In the genomic region with DNA sequence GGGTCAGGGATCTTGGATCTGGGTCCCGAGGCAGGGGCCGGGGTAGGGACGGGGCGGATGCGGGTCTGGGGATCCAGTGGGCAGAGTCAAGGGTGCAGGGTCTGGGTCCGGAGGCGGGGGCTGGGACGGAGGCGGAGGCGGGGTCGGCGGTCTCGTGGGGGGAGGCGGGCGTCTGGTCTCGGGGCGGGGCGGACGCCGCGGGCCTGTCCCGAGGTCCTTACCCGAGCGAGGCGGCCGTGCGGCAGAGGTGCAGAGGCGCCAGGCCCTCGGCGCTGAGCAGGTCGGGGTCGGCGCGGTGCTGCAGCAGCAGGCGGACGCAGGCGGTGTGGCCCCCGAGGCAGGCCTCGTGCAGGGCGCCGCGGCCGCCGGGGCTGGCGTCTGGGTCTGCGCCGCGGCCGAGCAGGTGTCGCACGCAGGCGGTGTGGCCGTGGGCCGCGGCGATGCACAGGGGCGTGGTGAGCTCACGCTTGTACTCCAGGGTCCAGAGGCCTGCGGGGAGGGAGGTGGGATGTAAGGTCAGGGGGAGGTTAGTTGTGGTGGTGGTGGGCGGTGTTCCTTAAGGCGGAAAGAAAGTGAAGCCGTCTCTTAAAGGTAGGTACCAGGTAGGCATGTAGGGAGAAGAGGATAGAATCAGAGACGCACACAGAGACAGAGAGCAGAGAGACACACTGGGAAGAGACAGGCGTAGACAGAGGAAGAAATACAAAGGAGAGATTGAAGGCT, we compare ENCODE assay signal across 3 cellular contexts.
TF ChIP-seq lines count a peak whose summit lies in the region.

No MANE protein-coding gene starts in this region.

TF ChIP-seq in SK-N-SH, 30 proteins besides CTCF, POLR2A, EP300 and RAD21:
- TF ChIP-seq FOXJ3 (CRISPR knock-in tag; IDR thresholded peaks at IDR 0.05): no peak
- TF ChIP-seq, protein P1, sequence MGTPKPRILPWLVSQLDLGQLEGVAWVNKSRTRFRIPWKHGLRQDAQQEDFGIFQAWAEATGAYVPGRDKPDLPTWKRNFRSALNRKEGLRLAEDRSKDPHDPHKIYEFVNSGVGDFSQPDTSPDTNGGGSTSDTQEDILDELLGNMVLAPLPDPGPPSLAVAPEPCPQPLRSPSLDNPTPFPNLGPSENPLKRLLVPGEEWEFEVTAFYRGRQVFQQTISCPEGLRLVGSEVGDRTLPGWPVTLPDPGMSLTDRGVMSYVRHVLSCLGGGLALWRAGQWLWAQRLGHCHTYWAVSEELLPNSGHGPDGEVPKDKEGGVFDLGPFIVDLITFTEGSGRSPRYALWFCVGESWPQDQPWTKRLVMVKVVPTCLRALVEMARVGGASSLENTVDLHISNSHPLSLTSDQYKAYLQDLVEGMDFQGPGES (IDR thresholded peaks at IDR 0.05; ENCODE audit: low read depth, low read length): no peak
- TF ChIP-seq CHD2 (IDR thresholded peaks at IDR 0.05; ENCODE audit: low read length, partially characterized antibody): no peak
- no peak for TF ChIP-seq RFX5 (IDR thresholded peaks at IDR 0.05; ENCODE audit: low read length)
- no peak for TF ChIP-seq TCF12 (IDR thresholded peaks at IDR 0.05)
- TF ChIP-seq POLR2AphosphoS5 (IDR thresholded peaks at IDR 0.05; ENCODE audit: low read depth, low read length): no peak
- no peak for TF ChIP-seq JUND (IDR thresholded peaks at IDR 0.05)
- TF ChIP-seq GABPA (IDR thresholded peaks at IDR 0.05; ENCODE audit: low read depth): no peak
- no peak for TF ChIP-seq RXRA (IDR thresholded peaks at IDR 0.05; ENCODE audit: borderline replicate concordance, low read depth)
- no peak for TF ChIP-seq RCOR1 (IDR thresholded peaks at IDR 0.05; ENCODE audit: low read length)
- no peak for TF ChIP-seq TAF1 (IDR thresholded peaks at IDR 0.05; ENCODE audit: borderline replicate concordance, low read depth, low read length)
- TF ChIP-seq, protein P2, sequence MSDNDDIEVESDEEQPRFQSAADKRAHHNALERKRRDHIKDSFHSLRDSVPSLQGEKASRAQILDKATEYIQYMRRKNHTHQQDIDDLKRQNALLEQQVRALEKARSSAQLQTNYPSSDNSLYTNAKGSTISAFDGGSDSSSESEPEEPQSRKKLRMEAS (IDR thresholded peaks at IDR 0.05; ENCODE audit: low read depth): no peak

TF ChIP-seq in SK-N-SH treated with all-trans-retinoic acid at 6 μM for 48 hours, 23 proteins besides CTCF, POLR2A, EP300 and RAD21:
- TF ChIP-seq ZNF70 (CRISPR knock-in tag; IDR thresholded peaks at IDR 0.05): no peak
- no peak for TF ChIP-seq BACH2 (CRISPR knock-in tag; IDR thresholded peaks at IDR 0.05; ENCODE audit: borderline replicate concordance)
- TF ChIP-seq ZFP3 (CRISPR knock-in tag; IDR thresholded peaks at IDR 0.05): no peak
- TF ChIP-seq CSDC2 (CRISPR knock-in tag; IDR thresholded peaks at IDR 0.05): no peak
- no peak for TF ChIP-seq ZFP30 (CRISPR knock-in tag; IDR thresholded peaks at IDR 0.05)

TF ChIP-seq in HepG2, 621 proteins besides CTCF, POLR2A, EP300 and RAD21:
- TF ChIP-seq STAG1 (CRISPR knock-in tag; IDR thresholded peaks at IDR 0.05): no peak
